ENCODE assay signal across 1 cellular context in the genomic region with DNA sequence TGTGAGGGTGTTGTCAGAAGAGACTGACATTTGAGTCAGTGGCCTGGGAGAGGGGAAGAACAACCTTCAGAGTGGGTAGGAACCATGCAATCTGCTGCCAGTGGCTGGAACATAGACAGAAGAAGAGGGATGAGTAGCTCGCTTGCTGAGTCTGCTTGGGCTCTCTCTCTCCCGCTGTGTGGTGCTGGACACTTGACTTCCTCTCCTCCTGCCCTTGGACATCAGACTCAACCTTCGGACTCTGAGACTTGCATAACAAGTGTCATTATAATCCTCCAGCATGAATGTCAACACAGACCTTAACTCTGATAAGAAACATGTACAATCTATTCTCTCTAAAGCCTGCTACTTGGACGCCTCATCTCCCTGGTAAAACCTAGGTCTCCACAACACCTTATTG.
TF ChIP-seq lines count a peak whose summit lies in the region.

No MANE protein-coding gene starts in this region.

TF ChIP-seq in HepG2, 621 proteins besides CTCF, POLR2A, EP300 and RAD21 (continued from another document and continues in another):
- TF ChIP-seq, protein P1, sequence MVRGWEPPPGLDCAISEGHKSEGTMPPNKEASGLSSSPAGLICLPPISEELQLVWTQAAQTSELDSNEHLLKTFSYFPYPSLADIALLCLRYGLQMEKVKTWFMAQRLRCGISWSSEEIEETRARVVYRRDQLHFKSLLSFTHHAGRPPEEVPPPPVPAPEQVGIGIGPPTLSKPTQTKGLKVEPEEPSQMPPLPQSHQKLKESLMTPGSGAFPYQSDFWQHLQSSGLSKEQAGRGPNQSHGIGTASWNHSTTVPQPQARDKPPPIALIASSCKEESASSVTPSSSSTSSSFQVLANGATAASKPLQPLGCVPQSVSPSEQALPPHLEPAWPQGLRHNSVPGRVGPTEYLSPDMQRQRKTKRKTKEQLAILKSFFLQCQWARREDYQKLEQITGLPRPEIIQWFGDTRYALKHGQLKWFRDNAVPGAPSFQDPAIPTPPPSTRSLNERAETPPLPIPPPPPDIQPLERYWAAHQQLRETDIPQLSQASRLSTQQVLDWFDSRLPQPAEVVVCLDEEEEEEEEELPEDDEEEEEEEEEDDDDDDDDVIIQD (CRISPR knock-in tag; IDR thresholded peaks at IDR 0.05; ENCODE audit: low read depth): peak; percentile 41; the same call in 1 of the 2 replicates
- TF ChIP-seq ZMYM4 (CRISPR knock-in tag; IDR thresholded peaks at IDR 0.05) (peak; percentile 58), ZNF772 (CRISPR knock-in tag; IDR thresholded peaks at IDR 0.05) (0 out of 2 replicates have a peak, but pooled peaks have one; percentile 20), TGIF2 (CRISPR knock-in tag; IDR thresholded peaks at IDR 0.05) (no peak), TEAD3 (CRISPR knock-in tag; optimal IDR thresholded peaks at IDR 0.05; ENCODE audit: borderline replicate concordance) (peak; percentile 14), ZNF75D (CRISPR knock-in tag; IDR thresholded peaks at IDR 0.05; ENCODE audit: borderline replicate concordance) (no peak), ETV5 (CRISPR knock-in tag; IDR thresholded peaks at IDR 0.05; ENCODE audit: borderline replicate concordance) (peak; percentile 52; the same call in 1 of the 2 replicates), CEBPB (IDR thresholded peaks at IDR 0.05; ENCODE audit: borderline replicate concordance, low read depth, low read length) (peak; percentile 68; the same call in 1 of the 2 replicates), GABPA (IDR thresholded peaks at IDR 0.05; ENCODE audit: low read depth, low read length) (no peak), GABPA (CRISPR knock-in tag; IDR thresholded peaks at IDR 0.05; ENCODE audit: low read depth) (no peak), HDAC1 (CRISPR knock-in tag; IDR thresholded peaks at IDR 0.05) (peak; percentile 44; the same call in 1 of the 2 replicates), AGO1 (IDR thresholded peaks at IDR 0.05; ENCODE audit: low read depth, low read length, poor library complexity, severe bottlenecking) (no peak), FOXJ3 (CRISPR knock-in tag; IDR thresholded peaks at IDR 0.05; ENCODE audit: borderline replicate concordance) (peak; percentile 33; the same call in 1 of the 2 replicates), ZMYM2 (CRISPR knock-in tag; IDR thresholded peaks at IDR 0.05) (0 out of 2 replicates have a peak, but pooled peaks have one; percentile 28), ZNF547 (CRISPR knock-in tag; IDR thresholded peaks at IDR 0.05) (no peak), FOXA1 (IDR thresholded peaks at IDR 0.05) (no peak), FOXA1 (CRISPR knock-in tag; IDR thresholded peaks at IDR 0.05) (peak; percentile 30; the same call in 1 of the 2 replicates), ZNF782 (CRISPR knock-in tag; IDR thresholded peaks at IDR 0.05; ENCODE audit: borderline replicate concordance) (no peak), SATB2 (CRISPR knock-in tag; IDR thresholded peaks at IDR 0.05) (no peak), HNF4A (CRISPR knock-in tag; IDR thresholded peaks at IDR 0.05) (peak; percentile 95), ZNF567 (CRISPR knock-in tag; IDR thresholded peaks at IDR 0.05; ENCODE audit: borderline replicate concordance) (no peak), ISX (CRISPR knock-in tag; conservative IDR thresholded peaks at IDR 0.05) (no peak), HNF4G (IDR thresholded peaks at IDR 0.05; ENCODE audit: borderline replicate concordance, low read depth, low read length) (peak; percentile 86), HNF4G (CRISPR knock-in tag; IDR thresholded peaks at IDR 0.05; ENCODE audit: borderline replicate concordance, low read depth) (peak; percentile 69; the same call in 1 of the 2 replicates), GATAD2A (CRISPR knock-in tag; IDR thresholded peaks at IDR 0.05) (peak; percentile 83), NFYC (CRISPR knock-in tag; IDR thresholded peaks at IDR 0.05) (no peak), JDP2 (CRISPR knock-in tag; IDR thresholded peaks at IDR 0.05; ENCODE audit: borderline replicate concordance) (no peak), ZNF670 (CRISPR knock-in tag; IDR thresholded peaks at IDR 0.05; ENCODE audit: borderline replicate concordance) (no peak), RXRB (CRISPR knock-in tag; IDR thresholded peaks at IDR 0.05; ENCODE audit: borderline replicate concordance) (peak; percentile 58; the same call in 1 of the 2 replicates), ESRRA (CRISPR knock-in tag; IDR thresholded peaks at IDR 0.05; ENCODE audit: low read depth) (peak; percentile 74; the same call in 1 of the 2 replicates), GABPB1 (CRISPR knock-in tag; IDR thresholded peaks at IDR 0.05) (0 out of 2 replicates have a peak, but pooled peaks have one; percentile 37), MIXL1 (CRISPR knock-in tag; IDR thresholded peaks at IDR 0.05) (0 out of 2 replicates have a peak, but pooled peaks have one; percentile 28), RBAK (CRISPR knock-in tag; IDR thresholded peaks at IDR 0.05) (no peak), ZMAT3 (CRISPR knock-in tag; conservative IDR thresholded peaks at IDR 0.05) (no peak), FOXM1 (CRISPR knock-in tag; IDR thresholded peaks at IDR 0.05) (no peak), ZNF292 (CRISPR knock-in tag; IDR thresholded peaks at IDR 0.05; ENCODE audit: borderline replicate concordance, low read depth) (no peak), RARA (CRISPR knock-in tag; IDR thresholded peaks at IDR 0.05) (peak; percentile 55; the same call in 1 of the 2 replicates), FOSL2 (CRISPR knock-in tag; IDR thresholded peaks at IDR 0.05) (peak; percentile 46; the same call in 1 of the 2 replicates), ZKSCAN8 (CRISPR knock-in tag; IDR thresholded peaks at IDR 0.05; ENCODE audit: borderline replicate concordance) (no peak), POGZ (CRISPR knock-in tag; IDR thresholded peaks at IDR 0.05) (0 out of 2 replicates have a peak, but pooled peaks have one; percentile 34), SOX13 (IDR thresholded peaks at IDR 0.05) (no peak), SOX13 (CRISPR knock-in tag; conservative IDR thresholded peaks at IDR 0.05 in 1 of 2, IDR thresholded peaks at IDR 0.05 in 1 of 2) (peak in 1 of 2 experiments; percentile 57; a peak in 1 of 4 replicates), NCOA2 (CRISPR knock-in tag; IDR thresholded peaks at IDR 0.05) (0 out of 2 replicates have a peak, but pooled peaks have one; percentile 32)
- TF ChIP-seq, protein P2, sequence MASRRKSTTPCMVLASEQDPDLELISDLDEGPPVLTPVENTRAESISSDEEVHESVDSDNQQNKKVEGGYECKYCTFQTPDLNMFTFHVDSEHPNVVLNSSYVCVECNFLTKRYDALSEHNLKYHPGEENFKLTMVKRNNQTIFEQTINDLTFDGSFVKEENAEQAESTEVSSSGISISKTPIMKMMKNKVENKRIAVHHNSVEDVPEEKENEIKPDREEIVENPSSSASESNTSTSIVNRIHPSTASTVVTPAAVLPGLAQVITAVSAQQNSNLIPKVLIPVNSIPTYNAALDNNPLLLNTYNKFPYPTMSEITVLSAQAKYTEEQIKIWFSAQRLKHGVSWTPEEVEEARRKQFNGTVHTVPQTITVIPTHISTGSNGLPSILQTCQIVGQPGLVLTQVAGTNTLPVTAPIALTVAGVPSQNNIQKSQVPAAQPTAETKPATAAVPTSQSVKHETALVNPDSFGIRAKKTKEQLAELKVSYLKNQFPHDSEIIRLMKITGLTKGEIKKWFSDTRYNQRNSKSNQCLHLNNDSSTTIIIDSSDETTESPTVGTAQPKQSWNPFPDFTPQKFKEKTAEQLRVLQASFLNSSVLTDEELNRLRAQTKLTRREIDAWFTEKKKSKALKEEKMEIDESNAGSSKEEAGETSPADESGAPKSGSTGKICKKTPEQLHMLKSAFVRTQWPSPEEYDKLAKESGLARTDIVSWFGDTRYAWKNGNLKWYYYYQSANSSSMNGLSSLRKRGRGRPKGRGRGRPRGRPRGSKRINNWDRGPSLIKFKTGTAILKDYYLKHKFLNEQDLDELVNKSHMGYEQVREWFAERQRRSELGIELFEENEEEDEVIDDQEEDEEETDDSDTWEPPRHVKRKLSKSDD (CRISPR knock-in tag; IDR thresholded peaks at IDR 0.05; ENCODE audit: low read depth): no peak
- TF ChIP-seq, protein P3, sequence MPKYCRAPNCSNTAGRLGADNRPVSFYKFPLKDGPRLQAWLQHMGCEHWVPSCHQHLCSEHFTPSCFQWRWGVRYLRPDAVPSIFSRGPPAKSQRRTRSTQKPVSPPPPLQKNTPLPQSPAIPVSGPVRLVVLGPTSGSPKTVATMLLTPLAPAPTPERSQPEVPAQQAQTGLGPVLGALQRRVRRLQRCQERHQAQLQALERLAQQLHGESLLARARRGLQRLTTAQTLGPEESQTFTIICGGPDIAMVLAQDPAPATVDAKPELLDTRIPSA (CRISPR knock-in tag; IDR thresholded peaks at IDR 0.05; ENCODE audit: borderline replicate concordance): no peak
- TF ChIP-seq, protein P4, sequence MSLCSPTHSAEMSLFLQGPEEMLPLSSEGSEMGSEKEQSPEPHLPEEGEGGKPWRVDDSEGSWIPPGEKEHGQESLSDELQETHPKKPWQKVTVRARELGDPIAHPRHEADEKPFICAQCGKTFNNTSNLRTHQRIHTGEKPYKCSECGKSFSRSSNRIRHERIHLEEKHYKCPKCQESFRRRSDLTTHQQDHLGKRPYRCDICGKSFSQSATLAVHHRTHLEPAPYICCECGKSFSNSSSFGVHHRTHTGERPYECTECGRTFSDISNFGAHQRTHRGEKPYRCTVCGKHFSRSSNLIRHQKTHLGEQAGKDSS (CRISPR knock-in tag; IDR thresholded peaks at IDR 0.05; ENCODE audit: borderline replicate concordance, low read depth): no peak
- TF ChIP-seq, protein P5, sequence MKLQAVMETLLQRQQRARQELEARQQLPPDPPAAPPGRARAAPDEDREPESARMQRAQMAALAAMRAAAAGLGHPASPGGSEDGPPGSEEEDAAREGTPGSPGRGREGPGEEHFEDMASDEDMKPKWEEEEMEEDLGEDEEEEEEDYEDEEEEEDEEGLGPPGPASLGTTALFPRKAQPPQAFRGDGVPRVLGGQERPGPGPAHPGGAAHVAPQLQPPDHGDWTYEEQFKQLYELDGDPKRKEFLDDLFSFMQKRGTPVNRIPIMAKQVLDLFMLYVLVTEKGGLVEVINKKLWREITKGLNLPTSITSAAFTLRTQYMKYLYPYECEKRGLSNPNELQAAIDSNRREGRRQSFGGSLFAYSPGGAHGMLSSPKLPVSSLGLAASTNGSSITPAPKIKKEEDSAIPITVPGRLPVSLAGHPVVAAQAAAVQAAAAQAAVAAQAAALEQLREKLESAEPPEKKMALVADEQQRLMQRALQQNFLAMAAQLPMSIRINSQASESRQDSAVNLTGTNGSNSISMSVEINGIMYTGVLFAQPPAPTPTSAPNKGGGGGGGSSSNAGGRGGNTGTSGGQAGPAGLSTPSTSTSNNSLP (IDR thresholded peaks at IDR 0.05; ENCODE audit: low read depth, low read length): 0 out of 2 replicates have a peak, but pooled peaks have one; percentile 14
- TF ChIP-seq, protein P6, sequence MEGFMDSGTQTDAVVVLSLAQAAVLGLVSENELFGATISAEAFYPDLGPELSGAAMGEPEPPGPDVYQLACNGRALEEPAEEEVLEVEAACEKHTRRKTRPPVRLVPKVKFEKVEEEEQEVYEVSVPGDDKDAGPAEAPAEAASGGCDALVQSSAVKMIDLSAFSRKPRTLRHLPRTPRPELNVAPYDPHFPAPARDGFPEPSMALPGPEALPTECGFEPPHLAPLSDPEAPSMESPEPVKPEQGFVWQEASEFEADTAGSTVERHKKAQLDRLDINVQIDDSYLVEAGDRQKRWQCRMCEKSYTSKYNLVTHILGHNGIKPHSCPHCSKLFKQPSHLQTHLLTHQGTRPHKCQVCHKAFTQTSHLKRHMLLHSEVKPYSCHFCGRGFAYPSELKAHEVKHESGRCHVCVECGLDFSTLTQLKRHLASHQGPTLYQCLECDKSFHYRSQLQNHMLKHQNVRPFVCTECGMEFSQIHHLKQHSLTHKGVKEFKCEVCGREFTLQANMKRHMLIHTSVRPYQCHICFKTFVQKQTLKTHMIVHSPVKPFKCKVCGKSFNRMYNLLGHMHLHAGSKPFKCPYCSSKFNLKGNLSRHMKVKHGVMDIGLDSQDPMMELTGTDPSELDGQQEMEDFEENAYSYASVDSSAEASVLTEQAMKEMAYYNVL (CRISPR knock-in tag; IDR thresholded peaks at IDR 0.05; ENCODE audit: borderline replicate concordance): no peak
- TF ChIP-seq, protein P7, sequence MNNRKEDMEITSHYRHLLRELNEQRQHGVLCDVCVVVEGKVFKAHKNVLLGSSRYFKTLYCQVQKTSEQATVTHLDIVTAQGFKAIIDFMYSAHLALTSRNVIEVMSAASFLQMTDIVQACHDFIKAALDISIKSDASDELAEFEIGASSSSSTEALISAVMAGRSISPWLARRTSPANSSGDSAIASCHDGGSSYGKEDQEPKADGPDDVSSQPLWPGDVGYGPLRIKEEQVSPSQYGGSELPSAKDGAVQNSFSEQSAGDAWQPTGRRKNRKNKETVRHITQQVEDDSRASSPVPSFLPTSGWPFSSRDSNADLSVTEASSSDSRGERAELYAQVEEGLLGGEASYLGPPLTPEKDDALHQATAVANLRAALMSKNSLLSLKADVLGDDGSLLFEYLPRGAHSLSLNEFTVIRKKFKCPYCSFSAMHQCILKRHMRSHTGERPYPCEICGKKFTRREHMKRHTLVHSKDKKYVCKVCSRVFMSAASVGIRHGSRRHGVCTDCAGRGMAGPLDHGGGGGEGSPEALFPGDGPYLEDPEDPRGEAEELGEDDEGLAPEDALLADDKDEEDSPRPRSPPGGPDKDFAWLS (CRISPR knock-in tag; IDR thresholded peaks at IDR 0.05; ENCODE audit: borderline replicate concordance): no peak
- TF ChIP-seq, protein P8, sequence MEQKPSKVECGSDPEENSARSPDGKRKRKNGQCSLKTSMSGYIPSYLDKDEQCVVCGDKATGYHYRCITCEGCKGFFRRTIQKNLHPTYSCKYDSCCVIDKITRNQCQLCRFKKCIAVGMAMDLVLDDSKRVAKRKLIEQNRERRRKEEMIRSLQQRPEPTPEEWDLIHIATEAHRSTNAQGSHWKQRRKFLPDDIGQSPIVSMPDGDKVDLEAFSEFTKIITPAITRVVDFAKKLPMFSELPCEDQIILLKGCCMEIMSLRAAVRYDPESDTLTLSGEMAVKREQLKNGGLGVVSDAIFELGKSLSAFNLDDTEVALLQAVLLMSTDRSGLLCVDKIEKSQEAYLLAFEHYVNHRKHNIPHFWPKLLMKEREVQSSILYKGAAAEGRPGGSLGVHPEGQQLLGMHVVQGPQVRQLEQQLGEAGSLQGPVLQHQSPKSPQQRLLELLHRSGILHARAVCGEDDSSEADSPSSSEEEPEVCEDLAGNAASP (CRISPR knock-in tag; IDR thresholded peaks at IDR 0.05; ENCODE audit: borderline replicate concordance): no peak
- TF ChIP-seq, protein P9, sequence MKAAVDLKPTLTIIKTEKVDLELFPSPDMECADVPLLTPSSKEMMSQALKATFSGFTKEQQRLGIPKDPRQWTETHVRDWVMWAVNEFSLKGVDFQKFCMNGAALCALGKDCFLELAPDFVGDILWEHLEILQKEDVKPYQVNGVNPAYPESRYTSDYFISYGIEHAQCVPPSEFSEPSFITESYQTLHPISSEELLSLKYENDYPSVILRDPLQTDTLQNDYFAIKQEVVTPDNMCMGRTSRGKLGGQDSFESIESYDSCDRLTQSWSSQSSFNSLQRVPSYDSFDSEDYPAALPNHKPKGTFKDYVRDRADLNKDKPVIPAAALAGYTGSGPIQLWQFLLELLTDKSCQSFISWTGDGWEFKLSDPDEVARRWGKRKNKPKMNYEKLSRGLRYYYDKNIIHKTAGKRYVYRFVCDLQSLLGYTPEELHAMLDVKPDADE (CRISPR knock-in tag; IDR thresholded peaks at IDR 0.05): no peak
